ENCODE assay signal across 25 cellular contexts in genomic region chr4:24211821-24212220, GRCh38.
DNase-seq lines count a peak whose midpoint lies in the region; ATAC-seq, FAIRE-seq and TF ChIP-seq lines count a peak whose summit lies in the region.
"Had no signal": no experiment of that assay in that cellular context is flagged by ENCODE, and none has a peak within 500 bp of the region (broad histone marks: within the 10 kb centered on the region; RNA-seq: fewer than 3 reads in every experiment).

No MANE protein-coding gene starts in this region.

- ATAC-seq in A549 (no peak), GM21723 (IDR thresholded peaks at IDR 0.05; ENCODE audit: unreplicated experiment) (no peak)
- ATAC-seq: left colon; stimulated activated naive CD8-positive, alpha-beta T cell treated with anti-CD3 and anti-CD28 coated beads, Interleukin-15, amount 100 ng/mL, for 72 hours; T-helper 17 cell had no signal

- CTCF ChIA-PET in A549 (lab: Yijun Ruan, JAX): interaction anchor here (1.5 kb wide), 1 partner anchor 9 kb away, joined by 4 read pairs; no protein-coding TSS in a partner anchor

- DNase-seq in A549 (ENCODE audit: low read depth in 1 of 2, low spot score in 1 of 2) (no peak), GM23248 (peak; percentile 85), astrocyte of the hippocampus (ENCODE audit: low read depth, low spot score) (peak; percentile 37), fibroblast of peridontal ligament (ENCODE audit: extremely low read depth) (peak; percentile 63), NCI-H2196 treated with DMSO at 0.1 percent for 48 hours (lab: John Stamatoyannopoulos, UW; ENCODE audit: unreplicated experiment) (no peak), SHP77 (lab: John Stamatoyannopoulos, UW) (no peak), NCI-H2171 (lab: John Stamatoyannopoulos, UW) (no peak)
- DNase-seq: activated CD4-positive, alpha-beta T cell treated with anti-CD3 and anti-CD28 coated beads for 4 hours; activated CD8-positive, alpha-beta memory T cell treated with anti-CD3 and anti-CD28 coated beads for 24 hours; activated gamma-delta T cell treated with Interleukin-2 at 50 U/mL for 16 hours; activated T-cell treated with anti-CD3 and anti-CD28 coated beads, Interleukin-2, amount 50 U/mL, for 24 hours; caudate nucleus; foreskin melanocyte; GDM1; left colon; NCI-H1694 treated with DMSO at 0.1 percent for 48 hours; NCI-H69; stimulated activated naive CD8-positive, alpha-beta T cell treated with anti-CD3 and anti-CD28 coated beads, Interleukin-15, amount 100 ng/mL, for 72 hours; T-helper 17 cell had no signal

- peaks cover 15% of the 10 kb centered on the region for H3K4me1 ChIP-seq in A549
- peaks cover 29% of the 10 kb centered on the region for H3K4me1 ChIP-seq in GM23248 (ENCODE audit: insufficient read depth)
- H3K4me1 ChIP-seq: prostate gland had no signal

- H2AFZ ChIP-seq in GM23248: no peak overlapping the region
- H2AFZ ChIP-seq: neural progenitor cell had no signal

- H3K4me2 ChIP-seq in A549: no peak overlapping the region
- H3K4me2 ChIP-seq in GM23248 (ENCODE audit: unreplicated experiment): peak overlapping the region; percentile 1
- H3K4me2 ChIP-seq: neural progenitor cell had no signal

- H3K9me3 ChIP-seq in A549 (no peaks in the 10 kb centered on the region), GM23248 (ENCODE audit: low read depth) (no peaks in the 10 kb centered on the region)
- H3K9me3 ChIP-seq: prostate gland had no signal

- TF ChIP-seq RAD21 in A549 (conservative IDR thresholded peaks at IDR 0.05 in 1 of 2, IDR thresholded peaks at IDR 0.05 in 1 of 2): no peak

- in situ Hi-C loops in GM23248 (cut with MboI): no loop called here

- no peak overlapping the region for H3K4me3 ChIP-seq in A549
- H3K4me3 ChIP-seq in GM23248: no peak overlapping the region
- H3K4me3 ChIP-seq: neural progenitor cell, prostate gland had no signal

- FAIRE-seq in A549 (lab: Jason Lieb, UNC): no peak
- FAIRE-seq: D721Med, RCC 7860 had no signal

- no peaks in the 10 kb centered on the region for H3K9me2 ChIP-seq in GM23248 (ENCODE audit: insufficient read depth)

- no peaks in the 10 kb centered on the region for H3K27me3 ChIP-seq in GM23248 (replicated peaks; ENCODE audit: insufficient read depth)
- H3K27me3 ChIP-seq: neural progenitor cell had no signal

- POLR2A ChIA-PET in A549 (lab: Yijun Ruan, JAX): no interaction called here

- no peaks in the 10 kb centered on the region for H4K20me1 ChIP-seq in GM23248 (ENCODE audit: insufficient read depth)

- no peak for TF ChIP-seq EP300 in A549 (IDR thresholded peaks at IDR 0.05)

- 41% methylated on average over 9 of the region's 9 CpGs for WGBS in A549 (ENCODE audit: missing lambda C conversion rate)
- 41 to 42% methylated on average over 9 of the region's 9 CpGs for WGBS in GM23248 (ENCODE audit: low coverage in 1 of 2, low lambda C conversion rate in 2 of 2, missing lambda C conversion rate in 2 of 2), 2 experiments

- TF ChIP-seq POLR2A in A549 (IDR thresholded peaks at IDR 0.05; ENCODE audit: low read length): no peak

- no peaks in the 10 kb centered on the region for H3K79me2 ChIP-seq in GM23248 (ENCODE audit: insufficient read depth)

- H3K9ac ChIP-seq in GM23248: no peak overlapping the region
- H3K9ac ChIP-seq: neural progenitor cell had no signal

- no peaks in the 10 kb centered on the region for H3K36me3 ChIP-seq in GM23248 (ENCODE audit: low read depth)
- H3K36me3 ChIP-seq: neural progenitor cell, prostate gland had no signal

- H3F3A ChIP-seq in GM23248 (ENCODE audit: insufficient read depth): peaks cover 25% of the 10 kb centered on the region

- H3K27ac ChIP-seq in A549 (peak overlapping the region; percentile 77 to 78), GM23248 (peak overlapping the region; percentile 95)
- H3K27ac ChIP-seq: C4-2B, neural progenitor cell, prostate gland had no signal

- TF ChIP-seq CTCF in A549 (IDR thresholded peaks at IDR 0.05): no peak

TF ChIP-seq in A549, 52 proteins besides CTCF, POLR2A, EP300 and RAD21:
- TF ChIP-seq REST (IDR thresholded peaks at IDR 0.05) (no peak), RNF2 (IDR thresholded peaks at IDR 0.05; ENCODE audit: borderline replicate concordance, low read depth) (no peak), HOXB5 (CRISPR knock-in tag; IDR thresholded peaks at IDR 0.05) (no peak), ELK1 (IDR thresholded peaks at IDR 0.05; ENCODE audit: low read depth, low read length) (no peak), ATOH8 (CRISPR knock-in tag; IDR thresholded peaks at IDR 0.05; ENCODE audit: low read depth) (no peak), HDAC2 (IDR thresholded peaks at IDR 0.05) (no peak), ZNF302 (CRISPR knock-in tag; IDR thresholded peaks at IDR 0.05) (no peak), CBX2 (IDR thresholded peaks at IDR 0.05; ENCODE audit: borderline replicate concordance, low read depth) (no peak), RCOR1 (IDR thresholded peaks at IDR 0.05; ENCODE audit: low read depth, low read length) (no peak), MAZ (IDR thresholded peaks at IDR 0.05; ENCODE audit: borderline replicate concordance, low read depth, low read length) (no peak), HES2 (IDR thresholded peaks at IDR 0.05) (no peak), BCL3 (IDR thresholded peaks at IDR 0.05) (no peak), MAFK (IDR thresholded peaks at IDR 0.05; ENCODE audit: partially characterized antibody) (no peak), MYC (IDR thresholded peaks at IDR 0.05; ENCODE audit: borderline replicate concordance, low read length) (no peak), HOXB13 (CRISPR knock-in tag; IDR thresholded peaks at IDR 0.05; ENCODE audit: low read depth) (no peak)

Comparison
In these comparisons a context has a peak if more than half of its experiments do, and no peak if none do; other contexts are left out.
1. DNase-seq: peak in GM23248 (single experiment), astrocyte of the hippocampus (single experiment) and fibroblast of peridontal ligament (single experiment); none in A549 (0 of 2), NCI-H2196 treated with DMSO at 0.1 percent for 48 hours (single experiment), SHP77 (0 of 2) and NCI-H2171 (single experiment).